Comparison of ENCODE assay signal across 8 cellular contexts in genomic region chr13:113863511-113864302, GRCh38. TPM values are rescaled to one million over a fixed set of nuclear protein-coding genes. Genes with fewer than 3 reads are reported as not detected.
DNase-seq lines count a peak whose midpoint lies in the region; ATAC-seq and TF ChIP-seq lines count a peak whose summit lies in the region.

Gene GAS6, minus strand, starts transcription at chr13:113864076. Its CDS starts 156 bp downstream, at chr13:113863920.

- H3K4me3 ChIP-seq in A673 (ENCODE audit: low read depth, low read length, poor library complexity, severe bottlenecking) (peak within 1 kb of the TSS; percentile 48), skin epidermis (peak within 1 kb of the TSS; percentile 53 to 71 (median 65))

- ATAC-seq in GM18502 (IDR thresholded peaks at IDR 0.05; ENCODE audit: poor library complexity, unreplicated experiment) (peak; percentile 47), HG03108 (IDR thresholded peaks at IDR 0.05; ENCODE audit: unreplicated experiment) (no peak)

- no peaks in the 10 kb centered on the region for H3K36me3 ChIP-seq in A673 (ENCODE audit: insufficient read depth, low read length, poor library complexity, severe bottlenecking)

- peaks cover 46% of the 10 kb centered on the region for H3K27me3 ChIP-seq in A673 (replicated peaks; ENCODE audit: insufficient read depth, low read depth, low read length, poor library complexity)

- BruUV-seq in A673 (replicated peaks; lab: Mats Ljungman, UMichigan): no TSS peak

- no peaks in the 10 kb centered on the region for H3K9me3 ChIP-seq in A673 (ENCODE audit: low read depth, low read length, poor library complexity, severe bottlenecking)

- no peak for DNase-seq in A673 (ENCODE audit: low spot score)
- peak; percentile 30 for DNase-seq in NCI-H774 (lab: John Stamatoyannopoulos, UW)
- DNase-seq in caudate nucleus (lab: John Stamatoyannopoulos, UW): peak in 25 of 61 donors; percentile 13 to 72 (median 45)
- DNase-seq in islet precursor cell: peak; percentile 68
- DNase-seq in globus pallidus (ENCODE audit: low spot score): no peak

- intact Hi-C loops in A673 (cut with micrococcal nuclease; ENCODE audit: unreplicated experiment): no loop called here

- POLR2A ChIA-PET in A673 (lab: Charles Lee; ENCODE audit: low non-redundant PET): no interaction called here

- peaks cover 8% of the 10 kb centered on the region for H3K4me1 ChIP-seq in A673 (ENCODE audit: insufficient read depth, low read length, poor library complexity, severe bottlenecking)

- H3K27ac ChIP-seq in A673 (ENCODE audit: low read depth, low read length, poor library complexity, severe bottlenecking) (no peak within 1 kb of the TSS), caudate nucleus (ENCODE audit: low read depth, low read length) (peak within 1 kb of the TSS; percentile 44), skin epidermis (peak within 1 kb of the TSS; percentile 49 to 94 (median 85))

- TF ChIP-seq CTCF in A673 (conservative IDR thresholded peaks at IDR 0.05; ENCODE audit: low read depth, low read length): no peak

- CTCF ChIA-PET in A673 (lab: Charles Lee): no interaction called here

RNA-seq across cellular contexts. Expression of gene GAS6, which starts in this region (rescaled TPM):
- 0.67 and 0.79 TPM in 2 replicates for total RNA-seq in A673 (2021)

Comparison
In these comparisons a context has a peak if more than half of its experiments do, and no peak if none do; other contexts are left out.
1. DNase-seq: peak in NCI-H774 (single experiment) and islet precursor cell (single experiment); none in A673 (single experiment) and globus pallidus (single experiment).